In the genomic region with DNA sequence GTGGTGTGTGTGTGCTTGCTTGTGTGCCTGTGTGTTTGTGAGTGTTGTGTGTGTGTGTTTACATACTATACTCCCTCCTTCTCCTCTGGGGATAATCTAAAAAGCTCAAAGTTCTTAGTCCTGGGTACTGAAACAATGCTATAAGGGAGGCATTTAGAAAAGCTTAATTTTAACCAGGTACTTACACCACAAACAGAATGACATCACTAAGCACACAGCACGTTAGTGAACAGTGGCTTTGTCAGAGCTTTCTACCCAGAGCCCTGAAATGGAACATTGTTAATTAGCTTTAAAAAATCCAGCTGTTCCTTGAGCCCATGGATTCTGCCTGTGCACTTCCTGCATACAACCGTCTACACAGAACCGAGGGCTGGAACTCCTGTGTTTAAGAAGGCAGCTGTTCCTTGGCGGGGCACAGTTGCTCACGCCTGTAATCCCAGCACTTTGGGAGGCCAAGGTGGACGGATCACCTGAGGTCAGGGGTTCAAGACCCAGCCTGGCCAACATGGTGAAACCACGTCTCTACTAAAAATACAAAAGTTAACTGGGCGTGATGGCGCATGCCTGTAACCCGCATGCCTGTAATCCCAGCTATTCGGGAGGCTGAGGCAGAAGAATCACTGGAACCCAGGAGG, we compare ENCODE assay signal across 1 cellular context.
TF ChIP-seq lines count a peak whose summit lies in the region.

No MANE protein-coding gene starts in this region.

TF ChIP-seq in HepG2, 621 proteins besides CTCF, POLR2A, EP300 and RAD21 (continued from another document):
- TF ChIP-seq ZNF652 (CRISPR knock-in tag; IDR thresholded peaks at IDR 0.05; ENCODE audit: borderline replicate concordance, low read depth): peak; percentile 12; the same call in 1 of the 2 replicates
- TF ChIP-seq TAF1 (CRISPR knock-in tag; IDR thresholded peaks at IDR 0.05): peak; percentile 21; the same call in 1 of the 2 replicates
- TF ChIP-seq, protein P1, sequence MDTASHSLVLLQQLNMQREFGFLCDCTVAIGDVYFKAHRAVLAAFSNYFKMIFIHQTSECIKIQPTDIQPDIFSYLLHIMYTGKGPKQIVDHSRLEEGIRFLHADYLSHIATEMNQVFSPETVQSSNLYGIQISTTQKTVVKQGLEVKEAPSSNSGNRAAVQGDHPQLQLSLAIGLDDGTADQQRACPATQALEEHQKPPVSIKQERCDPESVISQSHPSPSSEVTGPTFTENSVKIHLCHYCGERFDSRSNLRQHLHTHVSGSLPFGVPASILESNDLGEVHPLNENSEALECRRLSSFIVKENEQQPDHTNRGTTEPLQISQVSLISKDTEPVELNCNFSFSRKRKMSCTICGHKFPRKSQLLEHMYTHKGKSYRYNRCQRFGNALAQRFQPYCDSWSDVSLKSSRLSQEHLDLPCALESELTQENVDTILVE (CRISPR knock-in tag; IDR thresholded peaks at IDR 0.05): no peak; the same call in 1 of the 2 replicates
- TF ChIP-seq ZNF557 (CRISPR knock-in tag; IDR thresholded peaks at IDR 0.05): no peak
- TF ChIP-seq, protein P2, sequence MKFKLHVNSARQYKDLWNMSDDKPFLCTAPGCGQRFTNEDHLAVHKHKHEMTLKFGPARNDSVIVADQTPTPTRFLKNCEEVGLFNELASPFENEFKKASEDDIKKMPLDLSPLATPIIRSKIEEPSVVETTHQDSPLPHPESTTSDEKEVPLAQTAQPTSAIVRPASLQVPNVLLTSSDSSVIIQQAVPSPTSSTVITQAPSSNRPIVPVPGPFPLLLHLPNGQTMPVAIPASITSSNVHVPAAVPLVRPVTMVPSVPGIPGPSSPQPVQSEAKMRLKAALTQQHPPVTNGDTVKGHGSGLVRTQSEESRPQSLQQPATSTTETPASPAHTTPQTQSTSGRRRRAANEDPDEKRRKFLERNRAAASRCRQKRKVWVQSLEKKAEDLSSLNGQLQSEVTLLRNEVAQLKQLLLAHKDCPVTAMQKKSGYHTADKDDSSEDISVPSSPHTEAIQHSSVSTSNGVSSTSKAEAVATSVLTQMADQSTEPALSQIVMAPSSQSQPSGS (CRISPR knock-in tag; IDR thresholded peaks at IDR 0.05): peak; percentile 96
